ENCODE assay signal across 10 cellular contexts in the genomic region with DNA sequence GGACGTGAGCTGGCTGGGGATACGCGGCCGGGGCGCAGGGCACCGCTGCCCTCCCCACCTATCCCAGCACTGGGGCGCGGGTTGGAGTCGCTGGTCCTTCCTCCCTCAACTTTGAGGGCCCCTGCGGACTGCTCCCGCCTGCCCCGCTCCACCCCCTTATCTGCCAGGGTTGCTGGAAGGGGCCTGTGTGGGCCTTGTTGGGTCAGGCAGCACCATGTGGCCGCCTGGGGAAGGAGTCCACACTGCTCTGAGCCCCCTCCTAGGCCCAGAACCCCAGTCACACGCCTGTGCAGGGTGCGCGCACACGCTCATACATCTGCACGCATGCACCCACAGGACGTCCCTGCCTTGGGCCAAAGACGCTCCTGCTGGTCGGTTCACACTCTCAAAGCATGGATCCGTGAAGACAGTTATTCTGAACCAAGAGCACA. TPM values are rescaled to one million over a fixed set of nuclear protein-coding genes. Genes with fewer than 3 reads are reported as not detected.
DNase-seq lines count a peak whose midpoint lies in the region; ATAC-seq and TF ChIP-seq lines count a peak whose summit lies in the region.
"Had no signal": no experiment of that assay in that cellular context is flagged by ENCODE, and none has a peak within 500 bp of the region (broad histone marks: within the 10 kb centered on the region; RNA-seq: fewer than 3 reads in every experiment).

No MANE protein-coding gene starts in this region.

- intact Hi-C loops in Calu3 (cut with micrococcal nuclease; ENCODE audit: unreplicated experiment) = no loop called here

- H3K27ac ChIP-seq in VCaP = peak overlapping the region; percentile 77
- no peak overlapping the region for H3K27ac ChIP-seq in foreskin keratinocyte
- H3K27ac ChIP-seq in rectal smooth muscle tissue (ENCODE audit: low read depth, low read length) = no peak overlapping the region

- peaks cover 92% of the 10 kb centered on the region for H3K27me3 Mint-ChIP-seq in Calu3 (ENCODE audit: unreplicated experiment)

- peak; percentile 27 for ATAC-seq in foreskin keratinocyte
- no peak for ATAC-seq in HG03565 (IDR thresholded peaks at IDR 0.05; ENCODE audit: unreplicated experiment)

- H3K4me1 ChIP-seq in foreskin keratinocyte (no peaks in the 10 kb centered on the region), rectal smooth muscle tissue (ENCODE audit: control insufficient read depth, insufficient read depth, low read length) (peaks cover 13% of the 10 kb centered on the region)

- BruUV-seq in Calu3 (replicated peaks; lab: Mats Ljungman, UMichigan) = no TSS peak

- no peaks in the 10 kb centered on the region for H3K36me3 ChIP-seq in rectal smooth muscle tissue (ENCODE audit: control insufficient read depth, insufficient read depth, low read length)

- peaks cover 9% of the 10 kb centered on the region for H3K36me3 Mint-ChIP-seq in Calu3 (ENCODE audit: insufficient read depth, unreplicated experiment)

- no peaks in the 10 kb centered on the region for H3K4me1 Mint-ChIP-seq in Calu3 (ENCODE audit: low read depth, unreplicated experiment)

- DNase-seq in Calu3 (no peak), foreskin keratinocyte (no peak), HUDEP-2 (lab: John Stamatoyannopoulos, UW; ENCODE audit: unreplicated experiment in 76 of 76) (no peak), iPS-NIHi11 (ENCODE audit: low spot score) (no peak), mucosa of gallbladder (ENCODE audit: low spot score) (no peak)
- DNase-seq: NCI-H1694 had no signal

- no peak overlapping the region for H3K27ac Mint-ChIP-seq in Calu3 (ENCODE audit: unreplicated experiment)
- H3K27ac Mint-ChIP-seq: dendritic cell treated with granulocyte-macrophage colony-stimulating factor and Interleukin-4, amounts not matched to agents 40 ng/mL and 50 ng/mL, for 4 days had no signal

- TF ChIP-seq CTCF in Calu3 (IDR thresholded peaks at IDR 0.05; ENCODE audit: unreplicated experiment) = no peak
- TF ChIP-seq CTCF in VCaP (conservative IDR thresholded peaks at IDR 0.05) = no peak
- TF ChIP-seq CTCF in foreskin keratinocyte (conservative IDR thresholded peaks at IDR 0.05) = no peak

- peak overlapping the region; percentile 36 for H3K4me3 Mint-ChIP-seq in Calu3 (ENCODE audit: low read depth, unreplicated experiment)

- peaks cover 29% of the 10 kb centered on the region for H3K27me3 ChIP-seq in foreskin keratinocyte
- peaks cover 6% of the 10 kb centered on the region for H3K27me3 ChIP-seq in rectal smooth muscle tissue (ENCODE audit: control insufficient read depth, insufficient read depth, low read length)

- CTCF ChIA-PET in Calu3 (lab: Charles Lee) = interaction anchor here (1.0 kb wide), 1 partner anchor 18 kb away, joined by 3 read pairs; no protein-coding TSS in a partner anchor

- H3K9ac ChIP-seq in rectal smooth muscle tissue (ENCODE audit: low read length) = no peak overlapping the region

- no peaks in the 10 kb centered on the region for H3K9me3 Mint-ChIP-seq in Calu3 (ENCODE audit: low read depth, unreplicated experiment)
- H3K9me3 Mint-ChIP-seq: dendritic cell treated with granulocyte-macrophage colony-stimulating factor and Interleukin-4, amounts not matched to agents 40 ng/mL and 50 ng/mL, for 4 days had no signal

- peak overlapping the region; percentile 68 for H3K4me3 ChIP-seq in rectal smooth muscle tissue (ENCODE audit: low read length)

RNA-seq across cellular contexts. Expression of gene TUB, which starts 0.6 kb away (rescaled TPM):
- total RNA-seq in Calu3 (2022) = 1.5 and 2.2 TPM in 2 replicates
- total RNA-seq in foreskin keratinocyte = 2.4 and 2.5 TPM in 2 replicates
- polyA plus RNA-seq in foreskin keratinocyte = 0.48 and 0.70 TPM in 2 replicates
- 11.3 TPM for total RNA-seq in mucosa of gallbladder
